In genomic region chr22:17267661-17268330, GRCh38 we compare ENCODE assay signal across 20 cellular contexts. TPM values are rescaled to one million over a fixed set of nuclear protein-coding genes. Genes with fewer than 3 reads are reported as not detected.
A peak's percentile ranks its signal among the peaks of the same experiment; 100 is the strongest.
DNase-seq lines count a peak whose midpoint lies in the region; ATAC-seq, FAIRE-seq and TF ChIP-seq lines count a peak whose summit lies in the region.
"Had no signal": no experiment of that assay in that cellular context is flagged by ENCODE, and none has a peak within 500 bp of the region (broad histone marks: within the 10 kb centered on the region; RNA-seq: fewer than 3 reads in every experiment).

No MANE protein-coding gene starts in this region.

- H2AFZ ChIP-seq in H1 (ENCODE audit: low read length) = no peak overlapping the region
- H2AFZ ChIP-seq in neural cell (ENCODE audit: low read depth, low read length) = no peak overlapping the region

- H3K4me2 ChIP-seq in H1 (ENCODE audit: insufficient read depth in 1 of 2, low read depth in 2 of 2, low read length in 2 of 2) (peak overlapping the region in 1 of 2 experiments; percentile 60; a peak in 2 of 4 replicates), neural cell (ENCODE audit: low read length) (no peak overlapping the region)

- no peaks in the 10 kb centered on the region for H3K36me3 Mint-ChIP-seq in Caco-2 (ENCODE audit: insufficient read depth, unreplicated experiment)
- H3K36me3 Mint-ChIP-seq: stimulated activated effector memory CD8-positive, alpha-beta T cell treated with anti-CD3 and anti-CD28 coated beads, Interleukin-12 subunit alpha, Interleukin-12 subunit beta, amount 100 ng/mL, for 72 hours had no signal

- intact Hi-C loops in Caco-2 (cut with micrococcal nuclease; ENCODE audit: unreplicated experiment) = no loop called here

- TF ChIP-seq EP300 in H1 (IDR thresholded peaks at IDR 0.05; ENCODE audit: borderline replicate concordance in 1 of 2, low read depth in 2 of 2, low read length in 2 of 2) (no peak), neural cell (conservative IDR thresholded peaks at IDR 0.05; ENCODE audit: poor library complexity, severe bottlenecking) (no peak)

- H3K18ac ChIP-seq in H1 (ENCODE audit: extremely low read depth, low read length) = peak overlapping the region; percentile 100

- H3K79me2 ChIP-seq in H1 (ENCODE audit: control insufficient read depth in 1 of 2, insufficient read depth in 2 of 2, low read length in 2 of 2) (peaks cover 0 to 3% of the 10 kb centered on the region in 2 experiments; a peak in 1 of 4 replicates), neural cell (replicated peaks; ENCODE audit: insufficient read depth, low read length) (no peaks in the 10 kb centered on the region)

- H4K20me1 ChIP-seq in H1 (replicated peaks in 1 of 2; ENCODE audit: control insufficient read depth in 1 of 2, insufficient read depth in 2 of 2, low read length in 2 of 2) (no peaks in the 10 kb centered on the region), neural cell (ENCODE audit: insufficient read depth) (no peaks in the 10 kb centered on the region)

- TF ChIP-seq RAD21 in H1 (IDR thresholded peaks at IDR 0.05 in 1 of 2, conservative IDR thresholded peaks at IDR 0.05 in 1 of 2; ENCODE audit: low read depth in 2 of 2, low read length in 2 of 2) (no peak), neural cell (conservative IDR thresholded peaks at IDR 0.05) (no peak)

- no peaks in the 10 kb centered on the region for H3F3A ChIP-seq in neural cell (ENCODE audit: insufficient read depth, low read length, poor library complexity, severe bottlenecking)

- peak overlapping the region; percentile 55 for H2BK15ac ChIP-seq in H1 (ENCODE audit: low read length)

- no peaks in the 10 kb centered on the region for H3K9me3 ChIP-seq in Caco-2
- no peaks in the 10 kb centered on the region for H3K9me3 ChIP-seq in HUES64 (ENCODE audit: insufficient read depth, low read depth, low read length)
- no peaks in the 10 kb centered on the region for H3K9me3 ChIP-seq in H1 (ENCODE audit: insufficient read depth in 2 of 2, low read depth in 1 of 2, low read length in 1 of 2)
- H3K9me3 ChIP-seq in neural cell (ENCODE audit: low read length) = no peaks in the 10 kb centered on the region
- H3K9me3 ChIP-seq: adrenal gland, mucosa of descending colon, sigmoid colon, SJSA1, thoracic aorta had no signal

- peak overlapping the region; percentile 86; the same call in 1 of the 2 replicates for H4K8ac ChIP-seq in H1 (ENCODE audit: extremely low read depth, insufficient read depth, low read length)

- no peak overlapping the region for H3K23ac ChIP-seq in H1 (ENCODE audit: insufficient read length)

- H3K9me2 ChIP-seq in neural cell (ENCODE audit: insufficient read depth, low read length) = no peaks in the 10 kb centered on the region

- no peak for TF ChIP-seq CTCF in Caco-2 (IDR thresholded peaks at IDR 0.05; ENCODE audit: insufficient read depth in 1 of 2, low read depth in 1 of 2, low read length in 1 of 2, severe bottlenecking in 1 of 2, unreplicated experiment in 1 of 2)
- TF ChIP-seq CTCF in H1 (IDR thresholded peaks at IDR 0.05; ENCODE audit: control extremely low read depth in 1 of 3, insufficient read depth in 1 of 3, low read depth in 1 of 3, low read length in 3 of 3) = no peak
- no peak for TF ChIP-seq CTCF in neural cell (IDR thresholded peaks at IDR 0.05; ENCODE audit: poor library complexity, severe bottlenecking)

- peaks cover 41% of the 10 kb centered on the region for H3K4me1 ChIP-seq in Caco-2
- peaks cover 68% of the 10 kb centered on the region for H3K4me1 ChIP-seq in HUES64 (ENCODE audit: insufficient read depth, low read length)
- H3K4me1 ChIP-seq in H1 (replicated peaks in 1 of 4; ENCODE audit: control insufficient read depth in 3 of 4, insufficient read depth in 4 of 4, low read length in 3 of 4) = peaks cover 33 to 67% (median 48%) of the 10 kb centered on the region in 4 experiments
- H3K4me1 ChIP-seq: adrenal gland, foreskin keratinocyte, sigmoid colon, SJSA1 had no signal

- H3K9me3 Mint-ChIP-seq in Caco-2 (ENCODE audit: unreplicated experiment) = no peaks in the 10 kb centered on the region
- H3K9me3 Mint-ChIP-seq: stimulated activated effector memory CD8-positive, alpha-beta T cell treated with anti-CD3 and anti-CD28 coated beads, Interleukin-12 subunit alpha, Interleukin-12 subunit beta, amount 100 ng/mL, for 72 hours had no signal

- H2BK5ac ChIP-seq in H1 (ENCODE audit: low read depth, low read length) = peak overlapping the region; percentile 100; the same call in 1 of the 2 replicates

- H3K27me3 ChIP-seq in Caco-2 (replicated peaks; ENCODE audit: control insufficient read depth, insufficient read depth, low read length) = no peaks in the 10 kb centered on the region
- H3K27me3 ChIP-seq in HUES64 (ENCODE audit: insufficient read depth, low read length) = no peaks in the 10 kb centered on the region
- H3K27me3 ChIP-seq in H1 (replicated peaks in 1 of 4; ENCODE audit: control insufficient read depth in 3 of 4, extremely low read depth in 1 of 4, insufficient read depth in 3 of 4, low read length in 3 of 4) = no peaks in the 10 kb centered on the region
- no peaks in the 10 kb centered on the region for H3K27me3 ChIP-seq in neural cell (ENCODE audit: insufficient read depth, low read depth, low read length)
- H3K27me3 ChIP-seq: adrenal gland, foreskin keratinocyte, sigmoid colon, SJSA1 had no signal

- BruUV-seq in Caco-2 (replicated peaks; lab: Mats Ljungman, UMichigan) = no TSS peak

- H3K27ac ChIP-seq in HUES64 (ENCODE audit: low read depth, low read length) (peak overlapping the region; percentile 95), H1 (ENCODE audit: low read depth, low read length) (peak overlapping the region; percentile 55; the same call in 1 of the 2 replicates), neural cell (ENCODE audit: low read length) (peak overlapping the region; percentile 78)
- H3K27ac ChIP-seq: adrenal gland, foreskin keratinocyte, sigmoid colon, SJSA1, thoracic aorta had no signal

- peak overlapping the region; percentile 75 for H2AK5ac ChIP-seq in H1 (ENCODE audit: low read depth, low read length)

- H3K4me1 Mint-ChIP-seq in Caco-2 (ENCODE audit: low read depth, unreplicated experiment) = peaks cover 21% of the 10 kb centered on the region

- peak overlapping the region; percentile 27 for H4K5ac ChIP-seq in H1 (ENCODE audit: insufficient read length, low read depth, low read length)

- no peak for DNase-seq in Caco-2
- DNase-seq in H1 (ENCODE audit: low read depth in 1 of 2, low spot score in 2 of 2) = no peak
- no peak for DNase-seq in activated T-cell treated with anti-CD3 and anti-CD28 coated beads, Interleukin-2, amount 50 U/mL, for 48 hours
- DNase-seq: activated effector memory CD4-positive, alpha-beta T cell treated with Interleukin-2 at 50 U/mL for 16 hours; adrenal gland; foreskin keratinocyte; GOT3; mucosa of descending colon; NCI-H1417 treated with DMSO at 0.1 percent for 48 hours; NCI-H526 treated with DMSO at 0.1 percent for 48 hours; sigmoid colon had no signal

- H3K9ac ChIP-seq in HUES64 (ENCODE audit: low read depth, low read length) (0 out of 2 replicates have a peak overlapping the region, but pooled peaks have one; percentile 12), H1 (replicated peaks in 1 of 4; ENCODE audit: extremely low read depth in 1 of 4, low read depth in 3 of 4, low read length in 3 of 4) (peak overlapping the region in 1 of 4 experiments; percentile 46; a peak in 1 of 7 replicates), neural cell (ENCODE audit: low read length) (no peak overlapping the region)

- POLR2A ChIA-PET in Caco-2 (lab: Charles Lee) (no interaction called here), H1 (lab: Charles Lee; ENCODE audit: partially characterized antibody) (interaction anchor here (0.6 to 4.7 kb wide), 13 partner anchors 11 to 102 kb away, joined by 3 to 41 read pairs (median 5); partner anchors contain the start of gene CECR2)

- peak overlapping the region; percentile 100 for H2BK12ac ChIP-seq in H1 (ENCODE audit: low read depth, low read length)

- no peaks in the 10 kb centered on the region for H3K27me3 Mint-ChIP-seq in Caco-2 (ENCODE audit: insufficient read depth, unreplicated experiment)

- no peak overlapping the region for H3K4me3 Mint-ChIP-seq in Caco-2 (ENCODE audit: unreplicated experiment)
- H3K4me3 Mint-ChIP-seq: stimulated activated effector memory CD8-positive, alpha-beta T cell treated with anti-CD3 and anti-CD28 coated beads, Interleukin-12 subunit alpha, Interleukin-12 subunit beta, amount 100 ng/mL, for 72 hours had no signal

- ATAC-seq in HG02588 (IDR thresholded peaks at IDR 0.05; ENCODE audit: unreplicated experiment) (no peak), HG03565 (IDR thresholded peaks at IDR 0.05; ENCODE audit: unreplicated experiment) (no peak), GM18873 (IDR thresholded peaks at IDR 0.05; ENCODE audit: low FRiP score, unreplicated experiment) (no peak)
- ATAC-seq: foreskin keratinocyte; left lobe of liver; mucosa of descending colon; stimulated activated effector memory CD8-positive, alpha-beta T cell treated with anti-CD3 and anti-CD28 coated beads, Interleukin-12 subunit alpha, Interleukin-12 subunit beta, amount 100 ng/mL, for 72 hours had no signal

- no peak for TF ChIP-seq POLR2A in H1 (IDR thresholded peaks at IDR 0.05; ENCODE audit: control extremely low read depth in 1 of 2, low read depth in 2 of 2, low read length in 2 of 2)

- H3K27ac Mint-ChIP-seq in Caco-2 (ENCODE audit: unreplicated experiment) = peak overlapping the region; percentile 90
- H3K27ac Mint-ChIP-seq: stimulated activated effector memory CD8-positive, alpha-beta T cell treated with anti-CD3 and anti-CD28 coated beads, Interleukin-12 subunit alpha, Interleukin-12 subunit beta, amount 100 ng/mL, for 72 hours had no signal

- no peak overlapping the region for H3K4me3 ChIP-seq in Caco-2 (ENCODE audit: low read depth, low read length)
- no peak overlapping the region for H3K4me3 ChIP-seq in HUES64 (ENCODE audit: low read length)
- no peak overlapping the region for H3K4me3 ChIP-seq in H1 (ENCODE audit: extremely low read depth in 1 of 4, insufficient read depth in 2 of 4, low read depth in 3 of 4, low read length in 4 of 4)
- no peak overlapping the region for H3K4me3 ChIP-seq in neural cell (ENCODE audit: low read length)
- H3K4me3 ChIP-seq: adrenal gland, mucosa of descending colon, sigmoid colon, SJSA1, thoracic aorta had no signal

- no peak overlapping the region for H3K14ac ChIP-seq in H1 (ENCODE audit: insufficient read length)

- H2BK20ac ChIP-seq in H1 (ENCODE audit: low read length) = peak overlapping the region; percentile 98

- H3K23me2 ChIP-seq in H1 (ENCODE audit: low read depth, low read length) = no peaks in the 10 kb centered on the region; the same call in none of the 2 replicates

- peaks cover 2% of the 10 kb centered on the region; the same call in 1 of the 2 replicates for H3K79me1 ChIP-seq in H1 (ENCODE audit: low read depth, low read length)

- peak overlapping the region; percentile 67 for H2BK120ac ChIP-seq in H1 (replicated peaks; ENCODE audit: low read depth, low read length)

- FAIRE-seq in H1 (lab: Jason Lieb, UNC) = peak; percentile 69

- no peaks in the 10 kb centered on the region for H3K36me3 ChIP-seq in Caco-2 (ENCODE audit: control insufficient read depth, insufficient read depth, low read length)
- H3K36me3 ChIP-seq in HUES64 (ENCODE audit: insufficient read depth, low read length) = no peaks in the 10 kb centered on the region
- no peaks in the 10 kb centered on the region for H3K36me3 ChIP-seq in H1 (ENCODE audit: control insufficient read depth in 2 of 4, insufficient read depth in 4 of 4, low read length in 3 of 4)
- no peaks in the 10 kb centered on the region for H3K36me3 ChIP-seq in neural cell (ENCODE audit: insufficient read depth, low read length)
- H3K36me3 ChIP-seq: adrenal gland, sigmoid colon, SJSA1, thoracic aorta had no signal

- WGBS in HUES64 = 67% methylated on average over 17 of the region's 17 CpGs
- WGBS in H1 (ENCODE audit: extremely low coverage in 1 of 2, insufficient coverage in 1 of 2, insufficient read length in 1 of 2, insufficient replicate concordance in 2 of 2, low coverage in 1 of 2, low lambda C conversion rate in 2 of 2, missing lambda C conversion rate in 1 of 2), 2 experiments = 78% methylated on average over 17 of the region's 17 CpGs; no CpG with 5 or more reads in 1 of the 2 experiments

- peak overlapping the region; percentile 23 for H3K56ac ChIP-seq in H1 (replicated peaks; ENCODE audit: insufficient read length, low read depth, low read length)

- H4K91ac ChIP-seq in H1 (replicated peaks; ENCODE audit: insufficient read length, low read length) = peak overlapping the region; percentile 94

- CTCF ChIA-PET in Caco-2 (lab: Charles Lee) = interaction anchor here (1.3 kb wide), 1 partner anchor 96 kb away, joined by 4 read pairs; no protein-coding TSS in a partner anchor
- CTCF ChIA-PET in H1 (lab: Charles Lee; ENCODE audit: partially characterized antibody) = interaction anchor here (0.7 to 5.7 kb wide), 16 partner anchors 10 to 234 kb away, joined by 3 to 24 read pairs (median 5); no protein-coding TSS in a partner anchor

- H3K4ac ChIP-seq in H1 (replicated peaks; ENCODE audit: insufficient read length, low read depth, low read length) = peak overlapping the region; percentile 69

RNA-seq across cellular contexts. Expression of gene ADA2, which starts 48.6 kb away (rescaled TPM):
- total RNA-seq in Caco-2 (2022) = not detected in 2 replicates
- 11.8 TPM for polyA plus RNA-seq in HUES64 (2013, experiment 1 of 2)
- polyA plus RNA-seq in HUES64 (2013, experiment 2 of 2) = 13.6 TPM
- total RNA-seq in H1 (2021; fragmentation: NEBNext Ultra II Directional; extraction: Animal tissue kit (Norgen Biotek cat#: 25700)) = 31.5 and 35.6 TPM in 2 replicates
- polyA plus RNA-seq in H1 (2011; rRNA removed) (42.2 and 47.9 TPM in 2 replicates), neural cell (5.5 and 6.3 TPM in 2 replicates)
- polyA plus RNA-seq in H1 (2011; cell fraction: cytosol; rRNA removed) = 21.6 TPM
- 29.1 TPM for polyA plus RNA-seq in H1 (2011; cell fraction: nucleus; rRNA removed)
- 26.6 to 35.8 TPM (median 31.6 TPM) in 4 replicates for polyA plus RNA-seq in H1 (2012, experiment 1 of 2)
- polyA plus RNA-seq in H1 (2012, experiment 2 of 2) = 26.0 TPM
- polyA plus RNA-seq in H1 (2013, experiment 1 of 2) = 23.4 TPM
- polyA plus RNA-seq in H1 (2013, experiment 2 of 2) = 23.6 TPM
- 27.1 and 28.3 TPM in 2 replicates for polyA minus RNA-seq in H1 (2011; rRNA and poly(A)+ RNA removed)
- 15.7 TPM for polyA minus RNA-seq in H1 (2011; cell fraction: cytosol; rRNA and poly(A)+ RNA removed)
- polyA minus RNA-seq in H1 (2011; cell fraction: nucleus; rRNA and poly(A)+ RNA removed) = 14.6 TPM
- 8.5 and 10.1 TPM in 2 replicates for polyA minus RNA-seq in neural cell
- total RNA-seq: SJSA1 had no signal

Comparison
In these comparisons a context has a peak if more than half of its experiments do, and no peak if none do; other contexts are left out.
1. RNA of gene ADA2, which starts 48.6 kb away (total RNA-seq): 31.5 to 35.6 TPM in H1; not detected in Caco-2; every median in the first group is over 10 times any median in the second.
2. Peak in every context shown above with its lines, with median percentiles within 50 percentile points of each other: H3K27ac ChIP-seq.